In the genomic region with DNA sequence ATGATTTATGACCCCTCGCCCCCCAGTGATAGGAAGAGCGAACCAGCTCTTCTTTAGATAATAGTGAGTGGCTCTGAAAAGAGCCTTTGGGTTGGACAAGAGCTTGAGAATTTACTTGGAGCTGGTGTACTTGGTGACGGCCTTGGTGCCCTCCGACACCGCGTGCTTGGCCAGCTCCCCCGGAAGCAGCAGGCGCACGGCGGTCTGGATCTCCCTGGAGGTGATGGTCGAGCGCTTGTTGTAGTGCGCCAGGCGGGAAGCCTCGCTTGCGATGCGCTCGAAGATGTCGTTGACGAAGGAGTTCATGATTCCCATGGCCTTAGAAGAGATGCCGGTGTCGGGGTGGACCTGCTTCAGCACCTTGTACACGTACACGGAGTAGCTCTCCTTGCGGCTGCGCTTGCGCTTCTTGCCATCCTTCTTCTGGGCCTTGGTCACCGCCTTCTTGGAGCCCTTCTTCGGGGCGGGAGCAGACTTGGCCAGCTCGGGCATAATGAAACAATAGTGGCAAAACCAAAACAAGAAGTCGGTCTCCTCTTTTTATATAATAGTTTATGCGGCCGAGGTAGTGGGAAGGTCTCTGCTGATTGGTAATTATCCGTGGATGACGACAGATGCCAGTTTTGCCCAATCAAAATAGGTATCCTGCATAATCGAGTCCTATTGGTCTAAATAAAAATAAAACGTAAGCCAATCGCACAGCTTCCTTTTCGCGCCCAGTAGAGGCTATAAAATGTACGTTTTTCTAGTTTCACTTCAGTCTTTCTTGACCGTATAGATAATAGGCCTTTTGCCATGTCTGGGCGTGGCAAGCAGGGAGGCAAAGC, we compare ENCODE assay signal across 8 cellular contexts.
DNase-seq lines count a peak whose midpoint lies in the region; ATAC-seq, FAIRE-seq and TF ChIP-seq lines count a peak whose summit lies in the region.
"Not testable (repeated sequence)": the region's sequence is repeated elsewhere in the genome, so short reads cannot be mapped to it uniquely, and the experiment has no call there.

No MANE protein-coding gene starts in this region.

- H3K36me3 ChIP-seq in neutrophil, upper lobe of right lung: not testable (repeated sequence)

- H3K36me3 Mint-ChIP-seq in activated naive CD8-positive, alpha-beta T cell treated with anti-CD3 and anti-CD28 coated beads for 36 hours, result peaks cover 12% of the 10 kb centered on the region

- peak; percentile 65; the same call in 1 of the 2 replicates for TF ChIP-seq POLR2A in GM12891 (IDR thresholded peaks at IDR 0.05; ENCODE audit: low read depth, low read length)

- intact Hi-C loops in upper lobe of right lung (cut with DNase I), result not testable (repeated sequence)

- peak overlapping the region; percentile 64 to 80 for H3K4me3 ChIP-seq in neutrophil (ENCODE audit: low read depth in 1 of 2, low read length in 1 of 2)
- peak overlapping the region; percentile 58 for H3K4me3 ChIP-seq in upper lobe of right lung

- H3K27me3 ChIP-seq in neutrophil, result peaks cover 24% of the 10 kb centered on the region
- H3K27me3 ChIP-seq in upper lobe of right lung, result not testable (repeated sequence)

- not testable (repeated sequence) for H3K9me3 Mint-ChIP-seq in activated naive CD8-positive, alpha-beta T cell treated with anti-CD3 and anti-CD28 coated beads for 36 hours

- peaks cover 48% of the 10 kb centered on the region for H3K4me1 Mint-ChIP-seq in activated naive CD8-positive, alpha-beta T cell treated with anti-CD3 and anti-CD28 coated beads for 36 hours

- H3K27ac ChIP-seq in neutrophil, result peak overlapping the region; percentile 77
- H3K27ac ChIP-seq in upper lobe of right lung, result peak overlapping the region; percentile 83

- H3K27me3 Mint-ChIP-seq in activated naive CD8-positive, alpha-beta T cell treated with anti-CD3 and anti-CD28 coated beads for 36 hours, result peaks cover 16% of the 10 kb centered on the region

- H3K4me3 Mint-ChIP-seq in activated naive CD8-positive, alpha-beta T cell treated with anti-CD3 and anti-CD28 coated beads for 36 hours, result peak overlapping the region; percentile 85

- not testable (repeated sequence) for H3K9me3 ChIP-seq in neutrophil, upper lobe of right lung

- peaks cover 41 to 48% of the 10 kb centered on the region in 2 experiments for H3K4me1 ChIP-seq in neutrophil (ENCODE audit: control insufficient read depth in 1 of 2, insufficient read depth in 1 of 2, low read depth in 1 of 2, low read length in 1 of 2)
- H3K4me1 ChIP-seq in upper lobe of right lung, result not testable (repeated sequence)

- not testable (repeated sequence) for TF ChIP-seq CTCF in neutrophil (IDR thresholded peaks at IDR 0.05); upper lobe of right lung (IDR thresholded peaks at IDR 0.05)

- H3K27ac Mint-ChIP-seq in activated naive CD8-positive, alpha-beta T cell treated with anti-CD3 and anti-CD28 coated beads for 36 hours, result peak overlapping the region; percentile 96

- not testable (repeated sequence) for DNase-seq in GM12891 (ENCODE audit: insufficient read length, low spot score)
- DNase-seq in NCI-H1092 treated with DMSO at 0.1 percent for 48 hours (lab: John Stamatoyannopoulos, UW), result peak; percentile 91
- peak; percentile 76 for DNase-seq in activated naive CD8-positive, alpha-beta T cell treated with anti-CD3 and anti-CD28 coated beads for 36 hours
- DNase-seq in globus pallidus (ENCODE audit: low spot score), result peak; percentile 55
- DNase-seq in upper lobe of right lung, result peak; percentile 79

- not testable (repeated sequence) for FAIRE-seq in GM12891 (lab: Jason Lieb, UNC)

- ATAC-seq in HG02759 (IDR thresholded peaks at IDR 0.05; ENCODE audit: unreplicated experiment), result peak; percentile 72
- ATAC-seq in SK-N-SH treated with all-trans-retinoic acid at 6 μM for 48 hours, result peak; percentile 67
- ATAC-seq in upper lobe of right lung, result peak; percentile 87

TF ChIP-seq in GM12891, 5 proteins besides CTCF, POLR2A, EP300 and RAD21:
- TF ChIP-seq POLR2AphosphoS5 (IDR thresholded peaks at IDR 0.05; ENCODE audit: low read depth, low read length) (peak; percentile 85), SPI1 (IDR thresholded peaks at IDR 0.05; ENCODE audit: low read depth, low read length) (peak; percentile 41), TAF1 (IDR thresholded peaks at IDR 0.05; ENCODE audit: low read depth, low read length) (peak; percentile 36; the same call in 1 of the 2 replicates)
